1 cellular context compared by ENCODE assay signal in the genomic region with DNA sequence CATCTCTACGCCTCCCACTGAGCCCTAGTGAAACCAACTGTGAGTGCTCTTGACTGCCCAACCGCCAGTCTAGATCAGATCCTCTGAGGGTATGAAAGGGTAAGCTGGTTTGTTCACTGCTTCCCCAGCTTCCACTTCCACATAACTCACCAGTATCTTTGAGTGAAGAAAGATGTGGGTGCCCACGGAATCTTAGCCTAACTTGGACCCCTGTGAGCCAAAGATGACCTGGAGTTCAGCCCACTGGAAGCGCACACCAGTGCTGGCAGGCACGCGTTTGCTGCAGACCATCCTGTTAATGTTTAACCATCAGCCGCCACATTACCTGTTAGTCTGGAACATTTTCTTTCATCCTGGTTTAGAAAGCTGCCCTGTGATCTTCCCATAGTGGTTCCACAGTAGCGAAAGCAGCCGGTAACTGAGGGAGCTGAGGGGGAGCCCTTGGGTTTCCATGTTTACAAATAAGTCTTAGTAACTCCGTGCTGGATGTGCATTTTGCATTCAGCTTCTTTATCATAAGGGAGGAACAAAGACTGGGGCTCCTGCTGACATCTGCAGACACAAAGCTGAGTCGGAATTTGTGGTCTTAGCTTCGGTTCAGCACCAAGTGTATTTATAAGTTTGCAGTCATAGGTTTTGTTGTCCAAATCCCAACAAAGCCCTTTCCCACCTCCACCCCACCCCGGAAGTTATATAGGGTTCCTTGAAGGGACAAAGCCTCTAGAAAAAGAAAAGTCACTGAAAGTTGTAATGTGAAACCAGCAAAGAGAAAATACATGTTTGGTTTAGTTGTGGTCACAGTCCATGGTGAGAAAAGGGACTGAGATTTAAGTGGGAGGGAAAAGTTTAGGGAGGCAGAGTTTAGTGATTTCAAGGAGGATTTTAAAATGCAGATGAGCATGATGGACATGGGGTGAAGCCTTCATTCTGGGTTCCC.
TF ChIP-seq lines count a peak whose summit lies in the region.

No MANE protein-coding gene starts in this region.

TF ChIP-seq in HepG2, 621 proteins besides CTCF, POLR2A, EP300 and RAD21 (continued from another document and continues in another):
- TF ChIP-seq, protein P1, sequence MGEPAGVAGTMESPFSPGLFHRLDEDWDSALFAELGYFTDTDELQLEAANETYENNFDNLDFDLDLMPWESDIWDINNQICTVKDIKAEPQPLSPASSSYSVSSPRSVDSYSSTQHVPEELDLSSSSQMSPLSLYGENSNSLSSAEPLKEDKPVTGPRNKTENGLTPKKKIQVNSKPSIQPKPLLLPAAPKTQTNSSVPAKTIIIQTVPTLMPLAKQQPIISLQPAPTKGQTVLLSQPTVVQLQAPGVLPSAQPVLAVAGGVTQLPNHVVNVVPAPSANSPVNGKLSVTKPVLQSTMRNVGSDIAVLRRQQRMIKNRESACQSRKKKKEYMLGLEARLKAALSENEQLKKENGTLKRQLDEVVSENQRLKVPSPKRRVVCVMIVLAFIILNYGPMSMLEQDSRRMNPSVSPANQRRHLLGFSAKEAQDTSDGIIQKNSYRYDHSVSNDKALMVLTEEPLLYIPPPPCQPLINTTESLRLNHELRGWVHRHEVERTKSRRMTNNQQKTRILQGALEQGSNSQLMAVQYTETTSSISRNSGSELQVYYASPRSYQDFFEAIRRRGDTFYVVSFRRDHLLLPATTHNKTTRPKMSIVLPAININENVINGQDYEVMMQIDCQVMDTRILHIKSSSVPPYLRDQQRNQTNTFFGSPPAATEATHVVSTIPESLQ (CRISPR knock-in tag; conservative IDR thresholded peaks at IDR 0.05) = no peak
- TF ChIP-seq ATF7 (IDR thresholded peaks at IDR 0.05) (no peak), ATF7 (CRISPR knock-in tag; IDR thresholded peaks at IDR 0.05) (no peak), SRSF9 (IDR thresholded peaks at IDR 0.05; ENCODE audit: borderline replicate concordance, insufficient read depth, low read depth, low read length, poor library complexity, severe bottlenecking) (no peak), SMARCC2 (IDR thresholded peaks at IDR 0.05) (no peak), ZNF746 (CRISPR knock-in tag; IDR thresholded peaks at IDR 0.05) (no peak), ZNF160 (CRISPR knock-in tag; IDR thresholded peaks at IDR 0.05) (0 out of 2 replicates have a peak, but pooled peaks have one; percentile 51), TMF1 (CRISPR knock-in tag; IDR thresholded peaks at IDR 0.05; ENCODE audit: low read depth) (no peak), ZNF180 (CRISPR knock-in tag; IDR thresholded peaks at IDR 0.05; ENCODE audit: borderline replicate concordance, low read depth) (no peak), ADNP (CRISPR knock-in tag; IDR thresholded peaks at IDR 0.05) (no peak), ISL2 (CRISPR knock-in tag; IDR thresholded peaks at IDR 0.05) (peak; percentile 72; the same call in 1 of the 2 replicates), ZNF724P (CRISPR knock-in tag; IDR thresholded peaks at IDR 0.05; ENCODE audit: borderline replicate concordance) (0 out of 2 replicates have a peak, but pooled peaks have one; percentile 23), ZNF329 (CRISPR knock-in tag; IDR thresholded peaks at IDR 0.05; ENCODE audit: low read depth) (no peak), IRF2 (CRISPR knock-in tag; IDR thresholded peaks at IDR 0.05) (peak; percentile 21; the same call in 1 of the 2 replicates), EZH2 (conservative IDR thresholded peaks at IDR 0.05; ENCODE audit: low read depth, low read length) (no peak), ZNF326 (CRISPR knock-in tag; IDR thresholded peaks at IDR 0.05; ENCODE audit: borderline replicate concordance) (no peak), ZSCAN29 (CRISPR knock-in tag; conservative IDR thresholded peaks at IDR 0.05) (no peak), PHF20 (CRISPR knock-in tag; IDR thresholded peaks at IDR 0.05) (no peak), ZNF543 (CRISPR knock-in tag; IDR thresholded peaks at IDR 0.05) (no peak), KAT2B (IDR thresholded peaks at IDR 0.05; ENCODE audit: borderline replicate concordance, low read depth, low read length) (no peak), CENPX (CRISPR knock-in tag; IDR thresholded peaks at IDR 0.05) (no peak), ZBTB21 (CRISPR knock-in tag; IDR thresholded peaks at IDR 0.05) (no peak), MIXL1 (CRISPR knock-in tag; IDR thresholded peaks at IDR 0.05) (peak; percentile 55; the same call in 1 of the 2 replicates), ZNF766 (CRISPR knock-in tag; IDR thresholded peaks at IDR 0.05; ENCODE audit: borderline replicate concordance) (peak; percentile 85; the same call in 1 of the 2 replicates), HHEX (CRISPR knock-in tag; IDR thresholded peaks at IDR 0.05) (no peak), SMYD3 (CRISPR knock-in tag; IDR thresholded peaks at IDR 0.05) (no peak), HES4 (CRISPR knock-in tag; IDR thresholded peaks at IDR 0.05; ENCODE audit: borderline replicate concordance) (no peak)
- TF ChIP-seq, protein P2, sequence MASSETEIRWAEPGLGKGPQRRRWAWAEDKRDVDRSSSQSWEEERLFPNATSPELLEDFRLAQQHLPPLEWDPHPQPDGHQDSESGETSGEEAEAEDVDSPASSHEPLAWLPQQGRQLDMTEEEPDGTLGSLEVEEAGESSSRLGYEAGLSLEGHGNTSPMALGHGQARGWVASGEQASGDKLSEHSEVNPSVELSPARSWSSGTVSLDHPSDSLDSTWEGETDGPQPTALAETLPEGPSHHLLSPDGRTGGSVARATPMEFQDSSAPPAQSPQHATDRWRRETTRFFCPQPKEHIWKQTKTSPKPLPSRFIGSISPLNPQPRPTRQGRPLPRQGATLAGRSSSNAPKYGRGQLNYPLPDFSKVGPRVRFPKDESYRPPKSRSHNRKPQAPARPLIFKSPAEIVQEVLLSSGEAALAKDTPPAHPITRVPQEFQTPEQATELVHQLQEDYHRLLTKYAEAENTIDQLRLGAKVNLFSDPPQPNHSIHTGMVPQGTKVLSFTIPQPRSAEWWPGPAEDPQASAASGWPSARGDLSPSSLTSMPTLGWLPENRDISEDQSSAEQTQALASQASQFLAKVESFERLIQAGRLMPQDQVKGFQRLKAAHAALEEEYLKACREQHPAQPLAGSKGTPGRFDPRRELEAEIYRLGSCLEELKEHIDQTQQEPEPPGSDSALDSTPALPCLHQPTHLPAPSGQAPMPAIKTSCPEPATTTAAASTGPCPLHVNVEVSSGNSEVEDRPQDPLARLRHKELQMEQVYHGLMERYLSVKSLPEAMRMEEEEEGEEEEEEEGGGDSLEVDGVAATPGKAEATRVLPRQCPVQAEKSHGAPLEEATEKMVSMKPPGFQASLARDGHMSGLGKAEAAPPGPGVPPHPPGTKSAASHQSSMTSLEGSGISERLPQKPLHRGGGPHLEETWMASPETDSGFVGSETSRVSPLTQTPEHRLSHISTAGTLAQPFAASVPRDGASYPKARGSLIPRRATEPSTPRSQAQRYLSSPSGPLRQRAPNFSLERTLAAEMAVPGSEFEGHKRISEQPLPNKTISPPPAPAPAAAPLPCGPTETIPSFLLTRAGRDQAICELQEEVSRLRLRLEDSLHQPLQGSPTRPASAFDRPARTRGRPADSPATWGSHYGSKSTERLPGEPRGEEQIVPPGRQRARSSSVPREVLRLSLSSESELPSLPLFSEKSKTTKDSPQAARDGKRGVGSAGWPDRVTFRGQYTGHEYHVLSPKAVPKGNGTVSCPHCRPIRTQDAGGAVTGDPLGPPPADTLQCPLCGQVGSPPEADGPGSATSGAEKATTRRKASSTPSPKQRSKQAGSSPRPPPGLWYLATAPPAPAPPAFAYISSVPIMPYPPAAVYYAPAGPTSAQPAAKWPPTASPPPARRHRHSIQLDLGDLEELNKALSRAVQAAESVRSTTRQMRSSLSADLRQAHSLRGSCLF (CRISPR knock-in tag; IDR thresholded peaks at IDR 0.05; ENCODE audit: borderline replicate concordance) = no peak
- TF ChIP-seq, protein P3, sequence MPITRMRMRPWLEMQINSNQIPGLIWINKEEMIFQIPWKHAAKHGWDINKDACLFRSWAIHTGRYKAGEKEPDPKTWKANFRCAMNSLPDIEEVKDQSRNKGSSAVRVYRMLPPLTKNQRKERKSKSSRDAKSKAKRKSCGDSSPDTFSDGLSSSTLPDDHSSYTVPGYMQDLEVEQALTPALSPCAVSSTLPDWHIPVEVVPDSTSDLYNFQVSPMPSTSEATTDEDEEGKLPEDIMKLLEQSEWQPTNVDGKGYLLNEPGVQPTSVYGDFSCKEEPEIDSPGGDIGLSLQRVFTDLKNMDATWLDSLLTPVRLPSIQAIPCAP (CRISPR knock-in tag; IDR thresholded peaks at IDR 0.05; ENCODE audit: low read depth) = no peak
- TF ChIP-seq, protein P4, sequence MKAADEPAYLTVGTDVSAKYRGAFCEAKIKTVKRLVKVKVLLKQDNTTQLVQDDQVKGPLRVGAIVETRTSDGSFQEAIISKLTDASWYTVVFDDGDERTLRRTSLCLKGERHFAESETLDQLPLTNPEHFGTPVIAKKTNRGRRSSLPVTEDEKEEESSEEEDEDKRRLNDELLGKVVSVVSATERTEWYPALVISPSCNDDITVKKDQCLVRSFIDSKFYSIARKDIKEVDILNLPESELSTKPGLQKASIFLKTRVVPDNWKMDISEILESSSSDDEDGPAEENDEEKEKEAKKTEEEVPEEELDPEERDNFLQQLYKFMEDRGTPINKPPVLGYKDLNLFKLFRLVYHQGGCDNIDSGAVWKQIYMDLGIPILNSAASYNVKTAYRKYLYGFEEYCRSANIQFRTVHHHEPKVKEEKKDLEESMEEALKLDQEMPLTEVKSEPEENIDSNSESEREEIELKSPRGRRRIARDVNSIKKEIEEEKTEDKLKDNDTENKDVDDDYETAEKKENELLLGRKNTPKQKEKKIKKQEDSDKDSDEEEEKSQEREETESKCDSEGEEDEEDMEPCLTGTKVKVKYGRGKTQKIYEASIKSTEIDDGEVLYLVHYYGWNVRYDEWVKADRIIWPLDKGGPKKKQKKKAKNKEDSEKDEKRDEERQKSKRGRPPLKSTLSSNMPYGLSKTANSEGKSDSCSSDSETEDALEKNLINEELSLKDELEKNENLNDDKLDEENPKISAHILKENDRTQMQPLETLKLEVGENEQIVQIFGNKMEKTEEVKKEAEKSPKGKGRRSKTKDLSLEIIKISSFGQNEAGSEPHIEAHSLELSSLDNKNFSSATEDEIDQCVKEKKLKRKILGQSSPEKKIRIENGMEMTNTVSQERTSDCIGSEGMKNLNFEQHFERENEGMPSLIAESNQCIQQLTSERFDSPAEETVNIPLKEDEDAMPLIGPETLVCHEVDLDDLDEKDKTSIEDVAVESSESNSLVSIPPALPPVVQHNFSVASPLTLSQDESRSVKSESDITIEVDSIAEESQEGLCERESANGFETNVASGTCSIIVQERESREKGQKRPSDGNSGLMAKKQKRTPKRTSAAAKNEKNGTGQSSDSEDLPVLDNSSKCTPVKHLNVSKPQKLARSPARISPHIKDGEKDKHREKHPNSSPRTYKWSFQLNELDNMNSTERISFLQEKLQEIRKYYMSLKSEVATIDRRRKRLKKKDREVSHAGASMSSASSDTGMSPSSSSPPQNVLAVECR (CRISPR knock-in tag; IDR thresholded peaks at IDR 0.05; ENCODE audit: borderline replicate concordance) = peak; percentile 68; the same call in 1 of the 2 replicates
- TF ChIP-seq, protein P5, sequence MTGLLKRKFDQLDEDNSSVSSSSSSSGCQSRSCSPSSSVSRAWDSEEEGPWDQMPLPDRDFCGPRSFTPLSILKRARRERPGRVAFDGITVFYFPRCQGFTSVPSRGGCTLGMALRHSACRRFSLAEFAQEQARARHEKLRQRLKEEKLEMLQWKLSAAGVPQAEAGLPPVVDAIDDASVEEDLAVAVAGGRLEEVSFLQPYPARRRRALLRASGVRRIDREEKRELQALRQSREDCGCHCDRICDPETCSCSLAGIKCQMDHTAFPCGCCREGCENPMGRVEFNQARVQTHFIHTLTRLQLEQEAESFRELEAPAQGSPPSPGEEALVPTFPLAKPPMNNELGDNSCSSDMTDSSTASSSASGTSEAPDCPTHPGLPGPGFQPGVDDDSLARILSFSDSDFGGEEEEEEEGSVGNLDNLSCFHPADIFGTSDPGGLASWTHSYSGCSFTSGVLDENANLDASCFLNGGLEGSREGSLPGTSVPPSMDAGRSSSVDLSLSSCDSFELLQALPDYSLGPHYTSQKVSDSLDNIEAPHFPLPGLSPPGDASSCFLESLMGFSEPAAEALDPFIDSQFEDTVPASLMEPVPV (CRISPR knock-in tag; IDR thresholded peaks at IDR 0.05) = peak; percentile 73; the same call in 1 of the 2 replicates
- TF ChIP-seq, protein P6, sequence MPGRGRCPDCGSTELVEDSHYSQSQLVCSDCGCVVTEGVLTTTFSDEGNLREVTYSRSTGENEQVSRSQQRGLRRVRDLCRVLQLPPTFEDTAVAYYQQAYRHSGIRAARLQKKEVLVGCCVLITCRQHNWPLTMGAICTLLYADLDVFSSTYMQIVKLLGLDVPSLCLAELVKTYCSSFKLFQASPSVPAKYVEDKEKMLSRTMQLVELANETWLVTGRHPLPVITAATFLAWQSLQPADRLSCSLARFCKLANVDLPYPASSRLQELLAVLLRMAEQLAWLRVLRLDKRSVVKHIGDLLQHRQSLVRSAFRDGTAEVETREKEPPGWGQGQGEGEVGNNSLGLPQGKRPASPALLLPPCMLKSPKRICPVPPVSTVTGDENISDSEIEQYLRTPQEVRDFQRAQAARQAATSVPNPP (CRISPR knock-in tag; IDR thresholded peaks at IDR 0.05) = no peak
- TF ChIP-seq, protein P7, sequence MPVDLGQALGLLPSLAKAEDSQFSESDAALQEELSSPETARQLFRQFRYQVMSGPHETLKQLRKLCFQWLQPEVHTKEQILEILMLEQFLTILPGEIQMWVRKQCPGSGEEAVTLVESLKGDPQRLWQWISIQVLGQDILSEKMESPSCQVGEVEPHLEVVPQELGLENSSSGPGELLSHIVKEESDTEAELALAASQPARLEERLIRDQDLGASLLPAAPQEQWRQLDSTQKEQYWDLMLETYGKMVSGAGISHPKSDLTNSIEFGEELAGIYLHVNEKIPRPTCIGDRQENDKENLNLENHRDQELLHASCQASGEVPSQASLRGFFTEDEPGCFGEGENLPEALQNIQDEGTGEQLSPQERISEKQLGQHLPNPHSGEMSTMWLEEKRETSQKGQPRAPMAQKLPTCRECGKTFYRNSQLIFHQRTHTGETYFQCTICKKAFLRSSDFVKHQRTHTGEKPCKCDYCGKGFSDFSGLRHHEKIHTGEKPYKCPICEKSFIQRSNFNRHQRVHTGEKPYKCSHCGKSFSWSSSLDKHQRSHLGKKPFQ (CRISPR knock-in tag; IDR thresholded peaks at IDR 0.05; ENCODE audit: insufficient replicate concordance) = no peak
- TF ChIP-seq, protein P8, sequence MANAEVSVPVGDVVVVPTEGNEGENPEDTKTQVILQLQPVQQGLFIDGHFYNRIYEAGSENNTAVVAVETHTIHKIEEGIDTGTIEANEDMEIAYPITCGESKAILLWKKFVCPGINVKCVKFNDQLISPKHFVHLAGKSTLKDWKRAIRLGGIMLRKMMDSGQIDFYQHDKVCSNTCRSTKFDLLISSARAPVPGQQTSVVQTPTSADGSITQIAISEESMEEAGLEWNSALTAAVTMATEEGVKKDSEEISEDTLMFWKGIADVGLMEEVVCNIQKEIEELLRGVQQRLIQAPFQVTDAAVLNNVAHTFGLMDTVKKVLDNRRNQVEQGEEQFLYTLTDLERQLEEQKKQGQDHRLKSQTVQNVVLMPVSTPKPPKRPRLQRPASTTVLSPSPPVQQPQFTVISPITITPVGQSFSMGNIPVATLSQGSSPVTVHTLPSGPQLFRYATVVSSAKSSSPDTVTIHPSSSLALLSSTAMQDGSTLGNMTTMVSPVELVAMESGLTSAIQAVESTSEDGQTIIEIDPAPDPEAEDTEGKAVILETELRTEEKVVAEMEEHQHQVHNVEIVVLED (CRISPR knock-in tag; IDR thresholded peaks at IDR 0.05; ENCODE audit: borderline replicate concordance) = no peak
- TF ChIP-seq, protein P9, sequence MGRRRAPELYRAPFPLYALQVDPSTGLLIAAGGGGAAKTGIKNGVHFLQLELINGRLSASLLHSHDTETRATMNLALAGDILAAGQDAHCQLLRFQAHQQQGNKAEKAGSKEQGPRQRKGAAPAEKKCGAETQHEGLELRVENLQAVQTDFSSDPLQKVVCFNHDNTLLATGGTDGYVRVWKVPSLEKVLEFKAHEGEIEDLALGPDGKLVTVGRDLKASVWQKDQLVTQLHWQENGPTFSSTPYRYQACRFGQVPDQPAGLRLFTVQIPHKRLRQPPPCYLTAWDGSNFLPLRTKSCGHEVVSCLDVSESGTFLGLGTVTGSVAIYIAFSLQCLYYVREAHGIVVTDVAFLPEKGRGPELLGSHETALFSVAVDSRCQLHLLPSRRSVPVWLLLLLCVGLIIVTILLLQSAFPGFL (CRISPR knock-in tag; IDR thresholded peaks at IDR 0.05) = no peak
